Comparison of ENCODE assay signal across 17 cellular contexts in the genomic region with DNA sequence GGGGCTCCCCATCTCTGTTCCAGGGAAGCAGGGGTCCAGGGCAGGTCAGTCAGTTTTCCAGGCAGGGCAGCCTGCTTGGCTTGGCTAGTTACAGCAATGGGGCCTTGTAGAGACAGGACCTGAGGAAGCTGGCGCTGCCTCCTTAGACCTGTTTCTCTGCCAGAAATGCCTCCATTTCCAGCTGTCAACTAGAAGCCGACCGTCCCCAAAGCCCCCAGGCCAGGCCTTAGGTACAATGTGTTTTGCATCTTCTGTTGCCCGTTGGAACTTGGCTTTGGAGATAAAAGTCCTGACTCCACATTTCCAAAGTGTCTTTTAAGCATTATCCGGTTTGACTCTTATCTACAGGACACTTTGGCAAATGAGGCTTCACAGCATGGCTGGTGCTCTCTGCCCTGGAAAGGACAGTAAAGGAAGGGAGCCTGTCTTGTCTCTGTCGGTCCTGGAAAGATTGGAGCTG. TPM values are rescaled to one million over a fixed set of nuclear protein-coding genes. Genes with fewer than 3 reads are reported as not detected.
A peak's percentile ranks its signal among the peaks of the same experiment; 100 is the strongest.
DNase-seq lines count a peak whose midpoint lies in the region; ATAC-seq, FAIRE-seq and TF ChIP-seq lines count a peak whose summit lies in the region.
"Had no signal": no experiment of that assay in that cellular context is flagged by ENCODE, and none has a peak within 500 bp of the region (broad histone marks: within the 10 kb centered on the region; RNA-seq: fewer than 3 reads in every experiment).

No MANE protein-coding gene starts in this region.

- peak overlapping the region; percentile 100 for H3K27ac ChIP-seq in mammary epithelial cell (ENCODE audit: insufficient read depth, low read depth, low read length)
- H3K27ac ChIP-seq in left lung: peak overlapping the region; percentile 89 to 93
- peak overlapping the region; percentile 99 for H3K27ac ChIP-seq in suprapubic skin
- H3K27ac ChIP-seq in WERI-Rb-1: no peak overlapping the region

- peak; percentile 57 for FAIRE-seq in HTR-8/SVneo (lab: Jason Lieb, UNC)

- CTCF ChIA-PET in mammary epithelial cell (lab: Charles Lee; ENCODE audit: low non-redundant PET): interaction anchor here (0.7 kb wide), 1 partner anchor 129 kb away, joined by 3 read pairs; no protein-coding TSS in a partner anchor

- WGBS in mammary epithelial cell (ENCODE audit: low coverage, missing lambda C conversion rate): 8% methylated on average over 6 of the region's 6 CpGs
- 27% methylated on average over 6 of the region's 6 CpGs for WGBS in suprapubic skin

- no peak for DNase-seq in HTR-8/SVneo (ENCODE audit: insufficient read length, low spot score)
- no peak for DNase-seq in mammary epithelial cell
- DNase-seq in left lung: no peak
- DNase-seq in suprapubic skin (ENCODE audit: low spot score in 2 of 2): no peak
- no peak for DNase-seq in WERI-Rb-1
- no peak for DNase-seq in GOT3 (lab: John Stamatoyannopoulos, UW)
- DNase-seq in activated CD4-positive, alpha-beta T cell treated with anti-CD3 and anti-CD28 coated beads, Interleukin-2, amount 50 U/mL, for 4 hours: no peak
- DNase-seq: activated CD4-positive, alpha-beta T cell treated with anti-CD3 and anti-CD28 coated beads for 48 hours; activated effector memory CD4-positive, alpha-beta T cell treated with Interleukin-2 at 50 U/mL for 16 hours; caudate nucleus; CD8-positive, alpha-beta T cell; NCI-H187; occipital lobe; stimulated activated CD4-positive, alpha-beta T cell treated with anti-CD3 and anti-CD28 coated beads, Interleukin-2, amount 100 ng/mL, for 24 hours; T-cell had no signal

- no peak overlapping the region for H2AFZ ChIP-seq in mammary epithelial cell (ENCODE audit: low read depth, low read length)

- H3K9ac ChIP-seq in mammary epithelial cell (ENCODE audit: insufficient read depth, low read length): peak overlapping the region; percentile 60

- intact Hi-C loops in mammary epithelial cell (cut with micrococcal nuclease) (no loop called here), left lung (cut with DNase I) (no loop called here)

- no peak for TF ChIP-seq POLR2A in suprapubic skin (IDR thresholded peaks at IDR 0.05)

- dilution Hi-C loops in mammary epithelial cell (cut with HindIII; ENCODE audit: low sequenced_read_pairs): no loop called here

- BruUV-seq in mammary epithelial cell (replicated peaks; lab: Mats Ljungman, UMichigan): no TSS peak

- H3K9me3 ChIP-seq in mammary epithelial cell (replicated peaks; ENCODE audit: insufficient read depth, low read length): no peaks in the 10 kb centered on the region
- H3K9me3 ChIP-seq in left lung: no peaks in the 10 kb centered on the region
- no peaks in the 10 kb centered on the region for H3K9me3 ChIP-seq in suprapubic skin
- H3K9me3 ChIP-seq in WERI-Rb-1 (ENCODE audit: severe bottlenecking): no peaks in the 10 kb centered on the region

- H3K4me1 ChIP-seq in mammary epithelial cell (ENCODE audit: insufficient read depth, low read length) (peaks cover 89% of the 10 kb centered on the region), left lung (peaks cover 27 to 56% of the 10 kb centered on the region in 2 donors), suprapubic skin (peaks cover 94% of the 10 kb centered on the region)

- no peak overlapping the region for H3K4me3 ChIP-seq in mammary epithelial cell (replicated peaks in 1 of 3; ENCODE audit: insufficient read depth in 1 of 3, low read depth in 2 of 3, low read length in 3 of 3)
- H3K4me3 ChIP-seq in left lung: no peak overlapping the region
- H3K4me3 ChIP-seq in suprapubic skin: no peak overlapping the region
- no peak overlapping the region for H3K4me3 ChIP-seq in WERI-Rb-1 (ENCODE audit: low read depth, low read length)

- ATAC-seq in left lung (no peak), HG03460 (IDR thresholded peaks at IDR 0.05; ENCODE audit: unreplicated experiment) (no peak)
- ATAC-seq: CD8-positive, alpha-beta T cell; stimulated activated memory B cell treated with anti-CD40 and anti-IgM and Interleukin-4, amounts not matched to agents 10 μg/mL and 1 μg/mL and 100 μg/mL, for 72 hours; T-cell had no signal

- no peak for TF ChIP-seq CTCF in mammary epithelial cell (conservative IDR thresholded peaks at IDR 0.05 in 1 of 2, IDR thresholded peaks at IDR 0.05 in 1 of 2; ENCODE audit: extremely low read depth in 1 of 2, insufficient read depth in 1 of 2, low read depth in 1 of 2, low read length in 2 of 2)
- TF ChIP-seq CTCF in left lung (IDR thresholded peaks at IDR 0.05): no peak
- no peak for TF ChIP-seq CTCF in suprapubic skin (IDR thresholded peaks at IDR 0.05)
- TF ChIP-seq CTCF in WERI-Rb-1 (IDR thresholded peaks at IDR 0.05; ENCODE audit: low read depth, low read length): no peak

- in situ Hi-C loops in mammary epithelial cell (cut with MboI; ENCODE audit: low sequenced_read_pairs in 2 of 2): loop anchor here (5.0 to 10.0 kb wide), 5 partner anchors 228 to 836 kb away; a partner anchor contains a TSS

- no peak for TF ChIP-seq EP300 in suprapubic skin (IDR thresholded peaks at IDR 0.05)

- H3K36me3 ChIP-seq in mammary epithelial cell (ENCODE audit: insufficient read depth, low read length) (no peaks in the 10 kb centered on the region), left lung (no peaks in the 10 kb centered on the region), suprapubic skin (no peaks in the 10 kb centered on the region), WERI-Rb-1 (no peaks in the 10 kb centered on the region)

- H4K20me1 ChIP-seq in mammary epithelial cell (ENCODE audit: insufficient read depth, low read length): no peaks in the 10 kb centered on the region

- H3K27me3 ChIP-seq in mammary epithelial cell (ENCODE audit: insufficient read depth, low read length): no peaks in the 10 kb centered on the region
- peaks cover 0 to 16% of the 10 kb centered on the region in 2 donors for H3K27me3 ChIP-seq in left lung
- H3K27me3 ChIP-seq in suprapubic skin: no peaks in the 10 kb centered on the region
- no peaks in the 10 kb centered on the region for H3K27me3 ChIP-seq in WERI-Rb-1 (ENCODE audit: insufficient read depth, low read depth, severe bottlenecking)

- peaks cover 20% of the 10 kb centered on the region for H3K79me2 ChIP-seq in mammary epithelial cell (ENCODE audit: insufficient read depth, low read length)

- no peak overlapping the region for H3K4me2 ChIP-seq in mammary epithelial cell (ENCODE audit: insufficient read depth, low read depth, low read length)

RNA-seq across cellular contexts. Expression of a gene that starts 42.6 kb away (rescaled TPM):
- total RNA-seq in mammary epithelial cell (1 to 10 TPM; 1.8 to 2.7 TPM), left lung (10 to 100 TPM; 27.6 to 30.1 TPM), suprapubic skin (100 to 1,000 TPM in 3 of 4 donors, 10 to 100 TPM in 1; 78.6 to 293 (median 185) TPM)
- polyA plus RNA-seq in mammary epithelial cell: 1.2 TPM
- not detected for polyA minus RNA-seq in mammary epithelial cell
- total RNA-seq: CD8-positive, alpha-beta T cell; occipital lobe had no signal

Comparison
In these comparisons a context has a peak if more than half of its experiments do, and no peak if none do; other contexts are left out.
1. RNA of a gene that starts 42.6 kb away (total RNA-seq): 78.6 to 293 TPM in suprapubic skin and 27.6 to 30.1 TPM in left lung; 1.8 to 2.7 TPM in mammary epithelial cell; every median in the first group is over 4 times any median in the second.